ENCODE assay signal across 15 cellular contexts in genomic region chr5:107294151-107294550, GRCh38.
DNase-seq lines count a peak whose midpoint lies in the region; ATAC-seq and TF ChIP-seq lines count a peak whose summit lies in the region.
"Had no signal": no experiment of that assay in that cellular context is flagged by ENCODE, and none has a peak within 500 bp of the region (broad histone marks: within the 10 kb centered on the region; RNA-seq: fewer than 3 reads in every experiment).

No MANE protein-coding gene starts in this region.

- no peak overlapping the region for H3K9ac ChIP-seq in Karpas-422 (ENCODE audit: low read length)

- no peak for TF ChIP-seq CTCF in endothelial cell (IDR thresholded peaks at IDR 0.05; ENCODE audit: unreplicated experiment)

- H3K4me3 ChIP-seq in Karpas-422 (ENCODE audit: low read length): no peak overlapping the region
- H3K4me3 ChIP-seq: GM23338, hepatocyte, testis had no signal

- no peak overlapping the region for H3K27ac Mint-ChIP-seq in endothelial cell (ENCODE audit: unreplicated experiment)
- H3K27ac Mint-ChIP-seq: CD8-positive, alpha-beta T cell; GM23338 had no signal

- H4K20me1 ChIP-seq in Karpas-422 (ENCODE audit: insufficient read depth, low read depth, low read length): no peaks in the 10 kb centered on the region

- no peaks in the 10 kb centered on the region for H3K27me3 ChIP-seq in Karpas-422 (ENCODE audit: low read length)
- H3K27me3 ChIP-seq: hepatocyte, testis had no signal

- DNase-seq in SIG-M5 (lab: John Stamatoyannopoulos, UW): peak; percentile 78
- no peak for DNase-seq in endothelial cell (ENCODE audit: low spot score)
- no peak for DNase-seq in left ventricle myocardium superior
- DNase-seq in Karpas-422: no peak
- no peak for DNase-seq in 8988T
- DNase-seq: activated T-cell treated with anti-CD3 and anti-CD28 coated beads, Interleukin-2, amount 50 U/mL, for 1 hour; CD8-positive, alpha-beta T cell; NCI-H1694; testis had no signal

- no peaks in the 10 kb centered on the region for H3K36me3 Mint-ChIP-seq in endothelial cell (ENCODE audit: low read depth, unreplicated experiment)
- H3K36me3 Mint-ChIP-seq: CD8-positive, alpha-beta T cell; natural killer cell treated with Interleukin-12 subunit alpha and Interleukin-12 subunit beta and Interleukin-15 and Interleukin-18, amount 100 ng/mL, for 72 hours had no signal

- no peaks in the 10 kb centered on the region for H3K27me3 Mint-ChIP-seq in endothelial cell (ENCODE audit: unreplicated experiment)
- H3K27me3 Mint-ChIP-seq: natural killer cell treated with Interleukin-12 subunit alpha and Interleukin-12 subunit beta and Interleukin-15 and Interleukin-18, amount 100 ng/mL, for 72 hours had no signal

- ATAC-seq in GM18499 (IDR thresholded peaks at IDR 0.05; ENCODE audit: insufficient read depth, unreplicated experiment) (peak; percentile 70), GM21423 (IDR thresholded peaks at IDR 0.05; ENCODE audit: unreplicated experiment) (peak; percentile 61), HG03103 (IDR thresholded peaks at IDR 0.05; ENCODE audit: low read depth, unreplicated experiment) (peak; percentile 64), left ventricle myocardium superior (no peak)
- ATAC-seq: CD8-positive, alpha-beta T cell; GM23338; natural killer cell treated with Interleukin-12 subunit alpha and Interleukin-12 subunit beta and Interleukin-15 and Interleukin-18, amount 100 ng/mL, for 72 hours had no signal

- no peaks in the 10 kb centered on the region for H3K79me2 ChIP-seq in Karpas-422 (ENCODE audit: low read length)
- H3K79me2 ChIP-seq: hepatocyte had no signal

- no peaks in the 10 kb centered on the region for H3K4me1 ChIP-seq in Karpas-422 (ENCODE audit: low read length)
- H3K4me1 ChIP-seq: testis had no signal

- H3K4me2 ChIP-seq in Karpas-422 (ENCODE audit: low read depth, low read length, poor library complexity, severe bottlenecking): no peak overlapping the region
- H3K4me2 ChIP-seq: GM23338, hepatocyte had no signal

- H3K36me3 ChIP-seq in Karpas-422 (ENCODE audit: insufficient read depth, low read length): no peaks in the 10 kb centered on the region

- intact Hi-C loops in left ventricle myocardium superior (cut with micrococcal nuclease): no loop called here

- H3K27ac ChIP-seq in Karpas-422 (ENCODE audit: low read length): no peak overlapping the region
- H3K27ac ChIP-seq: hepatocyte, testis had no signal

- H3K4me3 Mint-ChIP-seq in endothelial cell (ENCODE audit: unreplicated experiment): no peak overlapping the region
- H3K4me3 Mint-ChIP-seq: CD8-positive, alpha-beta T cell; GM23338 had no signal

- H2AFZ ChIP-seq in Karpas-422 (ENCODE audit: low read length): no peak overlapping the region
- H2AFZ ChIP-seq: GM23338, hepatocyte had no signal

- H3K4me1 Mint-ChIP-seq in endothelial cell (ENCODE audit: unreplicated experiment): peaks cover 24% of the 10 kb centered on the region

- H3K9me2 ChIP-seq in Karpas-422 (replicated peaks; ENCODE audit: insufficient read depth, low read length): no peaks in the 10 kb centered on the region

- no peaks in the 10 kb centered on the region for H3K9me3 Mint-ChIP-seq in endothelial cell (ENCODE audit: unreplicated experiment)
- H3K9me3 Mint-ChIP-seq: CD8-positive, alpha-beta T cell; GM23338; natural killer cell treated with Interleukin-12 subunit alpha and Interleukin-12 subunit beta and Interleukin-15 and Interleukin-18, amount 100 ng/mL, for 72 hours had no signal

- peaks cover 4% of the 10 kb centered on the region; the same call in 1 of the 2 replicates for H3K9me3 ChIP-seq in Karpas-422 (ENCODE audit: low read length)
- H3K9me3 ChIP-seq: testis had no signal
